1 cellular context compared by ENCODE assay signal in the genomic region with DNA sequence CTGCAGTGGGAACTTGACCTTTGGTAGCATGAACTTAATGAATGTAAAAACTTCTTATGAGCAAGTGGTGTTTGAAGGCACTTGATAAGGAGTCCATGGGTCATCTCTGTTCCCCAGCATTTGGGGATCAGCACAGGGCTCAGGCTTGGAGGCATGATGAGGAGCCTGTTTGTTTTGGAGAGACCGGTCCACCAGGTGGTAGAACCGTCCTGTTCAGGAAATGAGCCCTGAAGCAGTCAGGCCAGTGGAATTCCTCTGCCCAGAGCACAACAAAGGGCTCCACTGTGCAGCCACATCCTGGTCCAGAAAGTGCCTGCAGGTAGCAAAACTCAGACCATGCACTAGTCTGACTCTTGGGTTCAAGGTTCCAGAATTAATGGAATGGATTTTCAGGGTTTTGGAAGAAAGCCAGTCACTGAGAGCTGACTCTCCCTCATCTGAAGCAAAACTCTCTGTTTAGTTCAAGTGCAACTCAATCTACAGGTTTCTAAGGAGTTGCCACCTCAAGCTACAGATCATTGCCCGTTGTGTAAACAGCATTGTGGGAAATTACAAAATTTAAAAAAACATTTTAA.
TF ChIP-seq lines count a peak whose summit lies in the region.

No MANE protein-coding gene starts in this region.

TF ChIP-seq in HepG2, 621 proteins besides CTCF, POLR2A, EP300 and RAD21 (continued from another document):
- TF ChIP-seq, protein P1, sequence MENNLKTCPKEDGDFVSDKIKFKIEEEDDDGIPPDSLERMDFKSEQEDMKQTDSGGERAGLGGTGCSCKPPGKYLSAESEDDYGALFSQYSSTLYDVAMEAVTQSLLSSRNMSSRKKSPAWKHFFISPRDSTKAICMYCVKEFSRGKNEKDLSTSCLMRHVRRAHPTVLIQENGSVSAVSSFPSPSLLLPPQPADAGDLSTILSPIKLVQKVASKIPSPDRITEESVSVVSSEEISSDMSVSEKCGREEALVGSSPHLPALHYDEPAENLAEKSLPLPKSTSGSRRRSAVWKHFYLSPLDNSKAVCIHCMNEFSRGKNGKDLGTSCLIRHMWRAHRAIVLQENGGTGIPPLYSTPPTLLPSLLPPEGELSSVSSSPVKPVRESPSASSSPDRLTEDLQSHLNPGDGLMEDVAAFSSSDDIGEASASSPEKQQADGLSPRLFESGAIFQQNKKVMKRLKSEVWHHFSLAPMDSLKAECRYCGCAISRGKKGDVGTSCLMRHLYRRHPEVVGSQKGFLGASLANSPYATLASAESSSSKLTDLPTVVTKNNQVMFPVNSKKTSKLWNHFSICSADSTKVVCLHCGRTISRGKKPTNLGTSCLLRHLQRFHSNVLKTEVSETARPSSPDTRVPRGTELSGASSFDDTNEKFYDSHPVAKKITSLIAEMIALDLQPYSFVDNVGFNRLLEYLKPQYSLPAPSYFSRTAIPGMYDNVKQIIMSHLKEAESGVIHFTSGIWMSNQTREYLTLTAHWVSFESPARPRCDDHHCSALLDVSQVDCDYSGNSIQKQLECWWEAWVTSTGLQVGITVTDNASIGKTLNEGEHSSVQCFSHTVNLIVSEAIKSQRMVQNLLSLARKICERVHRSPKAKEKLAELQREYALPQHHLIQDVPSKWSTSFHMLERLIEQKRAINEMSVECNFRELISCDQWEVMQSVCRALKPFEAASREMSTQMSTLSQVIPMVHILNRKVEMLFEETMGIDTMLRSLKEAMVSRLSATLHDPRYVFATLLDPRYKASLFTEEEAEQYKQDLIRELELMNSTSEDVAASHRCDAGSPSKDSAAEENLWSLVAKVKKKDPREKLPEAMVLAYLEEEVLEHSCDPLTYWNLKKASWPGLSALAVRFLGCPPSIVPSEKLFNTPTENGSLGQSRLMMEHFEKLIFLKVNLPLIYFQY (CRISPR knock-in tag; IDR thresholded peaks at IDR 0.05; ENCODE audit: borderline replicate concordance) = peak; percentile 65; the same call in 1 of the 2 replicates
- TF ChIP-seq SNAPC2 (CRISPR knock-in tag; IDR thresholded peaks at IDR 0.05) = 0 out of 2 replicates have a peak, but pooled peaks have one; percentile 70
- TF ChIP-seq ZMYM3 (CRISPR knock-in tag; IDR thresholded peaks at IDR 0.05) = peak; percentile 94
- TF ChIP-seq NCOA5 (CRISPR knock-in tag; IDR thresholded peaks at IDR 0.05) = no peak
- TF ChIP-seq CBFB (CRISPR knock-in tag; IDR thresholded peaks at IDR 0.05) = peak; percentile 54; the same call in 1 of the 2 replicates
- TF ChIP-seq NFIC (IDR thresholded peaks at IDR 0.05; ENCODE audit: low read length) = peak; percentile 86
